ENCODE assay signal across 24 cellular contexts in the genomic region with DNA sequence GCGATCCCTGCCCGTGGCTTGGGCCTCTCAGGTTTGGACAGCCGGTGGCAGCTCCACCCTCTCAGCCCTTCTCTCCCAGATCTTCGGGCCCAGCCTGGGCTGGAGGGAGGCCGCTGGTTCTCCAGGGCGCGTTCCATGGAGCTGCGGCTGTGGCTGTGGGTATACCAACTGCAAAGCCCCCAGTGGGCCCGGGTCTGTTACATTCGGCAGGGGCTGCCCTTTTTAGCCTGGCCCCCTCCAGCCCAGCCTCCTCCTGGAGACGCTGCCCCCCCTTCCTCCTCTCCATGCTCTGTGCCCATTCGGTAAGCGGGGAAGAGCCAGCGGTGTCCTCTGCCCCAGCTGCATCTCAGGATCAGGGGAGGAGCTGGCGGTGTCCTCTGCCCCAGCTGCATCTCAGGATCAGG.
"Had no signal": no experiment of that assay in that cellular context is flagged by ENCODE, and none has a peak within 500 bp of the region (broad histone marks: within the 10 kb centered on the region; RNA-seq: fewer than 3 reads in every experiment).

No MANE protein-coding gene starts in this region.

- H3K9me3 Mint-ChIP-seq: stimulated activated naive CD8-positive, alpha-beta T cell treated with anti-CD3 and anti-CD28 coated beads, Interleukin-15, Interleukin-2, amounts not matched to agents 100 ng/mL and 50 ng/mL, for 24 hours had no signal

- H3K27ac Mint-ChIP-seq: activated naive CD8-positive, alpha-beta T cell; endodermal cell; memory B cell; stimulated activated naive CD8-positive, alpha-beta T cell treated with anti-CD3 and anti-CD28 coated beads, Interleukin-15, Interleukin-2, amounts not matched to agents 100 ng/mL and 50 ng/mL, for 24 hours had no signal

- H3K4me1 Mint-ChIP-seq: endodermal cell, memory B cell had no signal

- H3K27me3 ChIP-seq: pancreas, thyroid gland had no signal

- H3K9me3 ChIP-seq: esophagus squamous epithelium, gastrocnemius medialis, mucosa of descending colon, pancreas, psoas muscle, thyroid gland, upper lobe of right lung had no signal

- H3K27ac ChIP-seq: esophagus squamous epithelium, gastrocnemius medialis, pancreas, psoas muscle, thyroid gland, upper lobe of right lung, WERI-Rb-1 had no signal

- ATAC-seq: gastrocnemius medialis, mucosa of descending colon, upper lobe of right lung had no signal

- H3K4me3 Mint-ChIP-seq: activated naive CD8-positive, alpha-beta T cell; endodermal cell; memory B cell; stimulated activated naive CD8-positive, alpha-beta T cell treated with anti-CD3 and anti-CD28 coated beads, Interleukin-15, Interleukin-2, amounts not matched to agents 100 ng/mL and 50 ng/mL, for 24 hours had no signal

- H3K4me1 ChIP-seq: gastrocnemius medialis, pancreas, psoas muscle, upper lobe of right lung had no signal

- H3K36me3 ChIP-seq: esophagus squamous epithelium, gastrocnemius medialis, pancreas, thyroid gland, upper lobe of right lung, WERI-Rb-1 had no signal

- FAIRE-seq: bronchial epithelial cell, pancreas, TTC549 had no signal

- DNase-seq: activated CD4-positive, alpha-beta T cell treated with anti-CD3 and anti-CD28 coated beads for 1 hour; activated CD4-positive, alpha-beta T cell treated with anti-CD3 and anti-CD28 coated beads, Interleukin-2, amount 50 U/mL, for 1 hour; activated naive CD4-positive, alpha-beta T cell; activated T-cell treated with anti-CD3 and anti-CD28 coated beads, Interleukin-2, amount 50 U/mL, for 1 hour; cerebellar nuclear complex; cortex of kidney; endodermal cell; esophagus squamous epithelium; gastrocnemius medialis; hypothalamus; stimulated activated CD4-positive, alpha-beta T cell treated with anti-CD3 and anti-CD28 coated beads, Interleukin-1b, Interleukin-23, amount 100 ng/mL, for 48 hours; substantia nigra; T-helper 1 cell; upper lobe of right lung; WERI-Rb-1 had no signal

- H3K36me3 Mint-ChIP-seq: activated naive CD8-positive, alpha-beta T cell; memory B cell had no signal

- H3K4me3 ChIP-seq: esophagus squamous epithelium, gastrocnemius medialis, mucosa of descending colon, pancreas, psoas muscle, thyroid gland, upper lobe of right lung had no signal
